In the genomic region with DNA sequence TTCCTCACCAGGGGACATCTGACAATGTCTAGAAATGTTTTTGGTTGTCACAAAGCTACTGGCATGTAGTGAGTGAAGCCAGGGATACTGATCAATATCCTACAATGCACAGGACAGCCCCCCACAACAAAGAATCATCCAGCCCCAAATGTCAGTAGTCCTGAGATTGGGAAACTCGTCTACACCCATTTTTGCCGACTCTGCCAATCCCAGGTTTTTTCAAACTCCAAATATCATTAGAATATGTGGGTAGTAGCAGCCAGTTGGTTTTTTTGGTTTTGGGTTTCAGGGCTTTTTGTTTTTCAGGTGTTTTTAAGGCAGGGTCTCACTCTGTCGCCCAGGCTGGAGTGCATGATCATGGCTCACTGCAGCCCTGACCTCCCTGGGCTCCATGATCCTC, we compare ENCODE assay signal across 22 cellular contexts. TPM values are rescaled to one million over a fixed set of nuclear protein-coding genes. Genes with fewer than 3 reads are reported as not detected.
"Had no signal": no experiment of that assay in that cellular context is flagged by ENCODE, and none has a peak within 500 bp of the region (broad histone marks: within the 10 kb centered on the region; RNA-seq: fewer than 3 reads in every experiment).

No MANE protein-coding gene starts in this region.

- H3K4me1 Mint-ChIP-seq: IgD-negative memory B cell had no signal

- H3K9me3 Mint-ChIP-seq: IgD-negative memory B cell had no signal

- H3K4me3 Mint-ChIP-seq: IgD-negative memory B cell had no signal

- H3K36me3 ChIP-seq: SJSA1 had no signal

- H3K9me3 ChIP-seq: SJSA1 had no signal

- H3K27ac ChIP-seq: SJSA1, SK-N-MC had no signal

- H3K36me3 Mint-ChIP-seq: IgD-negative memory B cell had no signal

- H3K27me3 ChIP-seq: SJSA1 had no signal

- H3K4me3 ChIP-seq: SJSA1, SK-N-MC had no signal

- H3K27ac Mint-ChIP-seq: IgD-negative memory B cell had no signal

- DNase-seq: KBM-7, MV-4-11, NCI-H1048, NCI-H1105, NCI-H1436 treated with DMSO at 0.1 percent for 48 hours, NCI-H1694, NCI-H2029 treated with DMSO at 0.1 percent for 48 hours, NCI-H2171 treated with DMSO at 0.1 percent for 48 hours, NCI-H345, NCI-H524 treated with DMSO at 0.1 percent for 48 hours, NCI-H69, NCI-H774, Right ventricle myocardium superior, RPMI8226, SIG-M5 had no signal

RNA-seq across cellular contexts. Expression of a gene that starts 5.9 kb away (rescaled TPM):
- total RNA-seq: HT1080, LHCN-M2, MCF 10A, NCI-H460, Right ventricle myocardium superior, SJSA1 had no signal
- polyA plus RNA-seq: IgD-negative memory B cell had no signal

RNA-seq across cellular contexts. Expression of a gene that starts 10.8 kb away (rescaled TPM):
- polyA plus RNA-seq: IgD-negative memory B cell had no signal

RNA-seq across cellular contexts. Expression of a gene that starts 41.2 kb away (rescaled TPM):
- total RNA-seq: MCF 10A, NCI-H460, SJSA1 had no signal
